ENCODE assay signal across 1 cellular context in the genomic region with DNA sequence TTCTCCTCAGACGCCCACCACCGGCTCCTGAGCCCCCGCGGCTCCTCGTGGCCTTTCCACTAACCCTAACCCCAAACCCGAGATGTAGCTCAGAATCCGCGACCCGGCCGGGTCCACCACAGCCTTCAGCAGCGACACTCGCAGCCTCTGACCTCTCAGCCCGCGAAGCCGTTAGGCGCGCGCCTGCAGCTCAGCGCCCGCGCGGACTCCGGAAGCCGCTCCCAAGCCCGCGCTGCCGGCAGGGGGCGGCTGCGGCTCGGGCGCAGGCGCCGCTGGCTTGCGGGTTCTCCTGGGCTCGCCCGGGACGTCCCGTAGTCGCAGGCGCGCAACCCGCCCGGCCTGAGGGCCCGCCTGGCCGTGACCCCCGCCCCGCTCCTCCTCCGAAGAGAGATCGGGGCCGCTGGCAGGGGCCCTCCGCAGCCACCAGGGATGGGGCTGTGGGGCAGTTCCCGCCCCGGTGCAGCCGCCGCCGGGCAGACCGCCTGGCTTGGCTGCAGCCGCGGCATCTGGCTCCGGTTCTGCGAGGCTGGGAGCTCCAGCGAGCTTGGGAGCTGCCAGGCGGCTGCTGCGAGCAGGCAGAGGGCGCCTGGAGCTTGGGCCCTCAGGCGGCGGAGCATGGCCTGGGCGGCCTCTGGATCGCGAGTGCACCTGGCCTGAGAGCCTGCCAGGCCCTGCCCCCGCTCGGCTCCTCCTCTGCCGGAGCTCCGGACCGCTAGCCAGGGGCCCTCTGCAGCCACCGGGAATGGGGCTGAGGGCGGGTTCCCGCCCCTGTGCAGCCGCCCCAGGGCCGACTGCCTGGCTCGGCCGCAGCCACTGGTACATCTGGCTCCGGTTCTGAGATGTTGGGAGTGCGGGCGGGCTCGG.
TF ChIP-seq lines count a peak whose summit lies in the region.

No MANE protein-coding gene starts in this region.

TF ChIP-seq in K562, 482 proteins besides CTCF, POLR2A, EP300 and RAD21 (continued from another document and continues in another):
- TF ChIP-seq, protein P1, sequence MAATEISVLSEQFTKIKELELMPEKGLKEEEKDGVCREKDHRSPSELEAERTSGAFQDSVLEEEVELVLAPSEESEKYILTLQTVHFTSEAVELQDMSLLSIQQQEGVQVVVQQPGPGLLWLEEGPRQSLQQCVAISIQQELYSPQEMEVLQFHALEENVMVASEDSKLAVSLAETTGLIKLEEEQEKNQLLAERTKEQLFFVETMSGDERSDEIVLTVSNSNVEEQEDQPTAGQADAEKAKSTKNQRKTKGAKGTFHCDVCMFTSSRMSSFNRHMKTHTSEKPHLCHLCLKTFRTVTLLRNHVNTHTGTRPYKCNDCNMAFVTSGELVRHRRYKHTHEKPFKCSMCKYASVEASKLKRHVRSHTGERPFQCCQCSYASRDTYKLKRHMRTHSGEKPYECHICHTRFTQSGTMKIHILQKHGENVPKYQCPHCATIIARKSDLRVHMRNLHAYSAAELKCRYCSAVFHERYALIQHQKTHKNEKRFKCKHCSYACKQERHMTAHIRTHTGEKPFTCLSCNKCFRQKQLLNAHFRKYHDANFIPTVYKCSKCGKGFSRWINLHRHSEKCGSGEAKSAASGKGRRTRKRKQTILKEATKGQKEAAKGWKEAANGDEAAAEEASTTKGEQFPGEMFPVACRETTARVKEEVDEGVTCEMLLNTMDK (IDR thresholded peaks at IDR 0.05; ENCODE audit: borderline replicate concordance, insufficient read depth, low read depth, low read length, poor library complexity, severe bottlenecking): peak; percentile 95
- TF ChIP-seq, protein P2, sequence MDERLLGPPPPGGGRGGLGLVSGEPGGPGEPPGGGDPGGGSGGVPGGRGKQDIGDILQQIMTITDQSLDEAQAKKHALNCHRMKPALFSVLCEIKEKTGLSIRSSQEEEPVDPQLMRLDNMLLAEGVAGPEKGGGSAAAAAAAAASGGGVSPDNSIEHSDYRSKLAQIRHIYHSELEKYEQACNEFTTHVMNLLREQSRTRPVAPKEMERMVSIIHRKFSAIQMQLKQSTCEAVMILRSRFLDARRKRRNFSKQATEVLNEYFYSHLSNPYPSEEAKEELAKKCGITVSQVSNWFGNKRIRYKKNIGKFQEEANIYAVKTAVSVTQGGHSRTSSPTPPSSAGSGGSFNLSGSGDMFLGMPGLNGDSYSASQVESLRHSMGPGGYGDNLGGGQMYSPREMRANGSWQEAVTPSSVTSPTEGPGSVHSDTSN (CRISPR knock-in tag; IDR thresholded peaks at IDR 0.05; ENCODE audit: low read depth): no peak
- TF ChIP-seq, protein P2 (tag; conservative IDR thresholded peaks at IDR 0.05; ENCODE audit: low read depth): no peak
- TF ChIP-seq, protein P3, sequence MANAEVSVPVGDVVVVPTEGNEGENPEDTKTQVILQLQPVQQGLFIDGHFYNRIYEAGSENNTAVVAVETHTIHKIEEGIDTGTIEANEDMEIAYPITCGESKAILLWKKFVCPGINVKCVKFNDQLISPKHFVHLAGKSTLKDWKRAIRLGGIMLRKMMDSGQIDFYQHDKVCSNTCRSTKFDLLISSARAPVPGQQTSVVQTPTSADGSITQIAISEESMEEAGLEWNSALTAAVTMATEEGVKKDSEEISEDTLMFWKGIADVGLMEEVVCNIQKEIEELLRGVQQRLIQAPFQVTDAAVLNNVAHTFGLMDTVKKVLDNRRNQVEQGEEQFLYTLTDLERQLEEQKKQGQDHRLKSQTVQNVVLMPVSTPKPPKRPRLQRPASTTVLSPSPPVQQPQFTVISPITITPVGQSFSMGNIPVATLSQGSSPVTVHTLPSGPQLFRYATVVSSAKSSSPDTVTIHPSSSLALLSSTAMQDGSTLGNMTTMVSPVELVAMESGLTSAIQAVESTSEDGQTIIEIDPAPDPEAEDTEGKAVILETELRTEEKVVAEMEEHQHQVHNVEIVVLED (CRISPR knock-in tag; IDR thresholded peaks at IDR 0.05): 0 out of 2 replicates have a peak, but pooled peaks have one; percentile 43
- TF ChIP-seq RHOXF2B (CRISPR knock-in tag; conservative IDR thresholded peaks at IDR 0.05) (no peak), SUPT5H (IDR thresholded peaks at IDR 0.05) (peak; percentile 90), U2AF1 (optimal IDR thresholded peaks at IDR 0.05; ENCODE audit: low read depth, low read length) (peak; percentile 86), ARID1B (IDR thresholded peaks at IDR 0.05) (no peak), RBM39 (optimal IDR thresholded peaks at IDR 0.05; ENCODE audit: low read depth, low read length) (no peak), FOXJ3 (CRISPR knock-in tag; IDR thresholded peaks at IDR 0.05) (no peak), ZNF584 (CRISPR knock-in tag; IDR thresholded peaks at IDR 0.05; ENCODE audit: low read depth) (no peak), TAF9B (IDR thresholded peaks at IDR 0.05; ENCODE audit: partially characterized antibody) (no peak), ZNF282 (CRISPR knock-in tag; IDR thresholded peaks at IDR 0.05) (0 out of 2 replicates have a peak, but pooled peaks have one; percentile 67), GABPB2 (CRISPR knock-in tag; conservative IDR thresholded peaks at IDR 0.05) (no peak), ZNF507 (tag; conservative IDR thresholded peaks at IDR 0.05) (no peak), ZSCAN32 (CRISPR knock-in tag; IDR thresholded peaks at IDR 0.05) (peak; percentile 11; the same call in 1 of the 2 replicates), ZNF311 (CRISPR knock-in tag; IDR thresholded peaks at IDR 0.05) (0 out of 2 replicates have a peak, but pooled peaks have one; percentile 51)
- TF ChIP-seq, protein P4, sequence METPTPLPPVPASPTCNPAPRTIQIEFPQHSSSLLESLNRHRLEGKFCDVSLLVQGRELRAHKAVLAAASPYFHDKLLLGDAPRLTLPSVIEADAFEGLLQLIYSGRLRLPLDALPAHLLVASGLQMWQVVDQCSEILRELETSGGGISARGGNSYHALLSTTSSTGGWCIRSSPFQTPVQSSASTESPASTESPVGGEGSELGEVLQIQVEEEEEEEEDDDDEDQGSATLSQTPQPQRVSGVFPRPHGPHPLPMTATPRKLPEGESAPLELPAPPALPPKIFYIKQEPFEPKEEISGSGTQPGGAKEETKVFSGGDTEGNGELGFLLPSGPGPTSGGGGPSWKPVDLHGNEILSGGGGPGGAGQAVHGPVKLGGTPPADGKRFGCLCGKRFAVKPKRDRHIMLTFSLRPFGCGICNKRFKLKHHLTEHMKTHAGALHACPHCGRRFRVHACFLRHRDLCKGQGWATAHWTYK (CRISPR knock-in tag; IDR thresholded peaks at IDR 0.05): no peak; the same call in none of the 2 replicates
- TF ChIP-seq, protein P5, sequence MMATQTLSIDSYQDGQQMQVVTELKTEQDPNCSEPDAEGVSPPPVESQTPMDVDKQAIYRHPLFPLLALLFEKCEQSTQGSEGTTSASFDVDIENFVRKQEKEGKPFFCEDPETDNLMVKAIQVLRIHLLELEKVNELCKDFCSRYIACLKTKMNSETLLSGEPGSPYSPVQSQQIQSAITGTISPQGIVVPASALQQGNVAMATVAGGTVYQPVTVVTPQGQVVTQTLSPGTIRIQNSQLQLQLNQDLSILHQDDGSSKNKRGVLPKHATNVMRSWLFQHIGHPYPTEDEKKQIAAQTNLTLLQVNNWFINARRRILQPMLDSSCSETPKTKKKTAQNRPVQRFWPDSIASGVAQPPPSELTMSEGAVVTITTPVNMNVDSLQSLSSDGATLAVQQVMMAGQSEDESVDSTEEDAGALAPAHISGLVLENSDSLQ (IDR thresholded peaks at IDR 0.05): no peak
- TF ChIP-seq, protein P6, sequence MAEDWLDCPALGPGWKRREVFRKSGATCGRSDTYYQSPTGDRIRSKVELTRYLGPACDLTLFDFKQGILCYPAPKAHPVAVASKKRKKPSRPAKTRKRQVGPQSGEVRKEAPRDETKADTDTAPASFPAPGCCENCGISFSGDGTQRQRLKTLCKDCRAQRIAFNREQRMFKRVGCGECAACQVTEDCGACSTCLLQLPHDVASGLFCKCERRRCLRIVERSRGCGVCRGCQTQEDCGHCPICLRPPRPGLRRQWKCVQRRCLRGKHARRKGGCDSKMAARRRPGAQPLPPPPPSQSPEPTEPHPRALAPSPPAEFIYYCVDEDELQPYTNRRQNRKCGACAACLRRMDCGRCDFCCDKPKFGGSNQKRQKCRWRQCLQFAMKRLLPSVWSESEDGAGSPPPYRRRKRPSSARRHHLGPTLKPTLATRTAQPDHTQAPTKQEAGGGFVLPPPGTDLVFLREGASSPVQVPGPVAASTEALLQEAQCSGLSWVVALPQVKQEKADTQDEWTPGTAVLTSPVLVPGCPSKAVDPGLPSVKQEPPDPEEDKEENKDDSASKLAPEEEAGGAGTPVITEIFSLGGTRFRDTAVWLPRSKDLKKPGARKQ (CRISPR knock-in tag; IDR thresholded peaks at IDR 0.05): no peak
- TF ChIP-seq, protein P7, sequence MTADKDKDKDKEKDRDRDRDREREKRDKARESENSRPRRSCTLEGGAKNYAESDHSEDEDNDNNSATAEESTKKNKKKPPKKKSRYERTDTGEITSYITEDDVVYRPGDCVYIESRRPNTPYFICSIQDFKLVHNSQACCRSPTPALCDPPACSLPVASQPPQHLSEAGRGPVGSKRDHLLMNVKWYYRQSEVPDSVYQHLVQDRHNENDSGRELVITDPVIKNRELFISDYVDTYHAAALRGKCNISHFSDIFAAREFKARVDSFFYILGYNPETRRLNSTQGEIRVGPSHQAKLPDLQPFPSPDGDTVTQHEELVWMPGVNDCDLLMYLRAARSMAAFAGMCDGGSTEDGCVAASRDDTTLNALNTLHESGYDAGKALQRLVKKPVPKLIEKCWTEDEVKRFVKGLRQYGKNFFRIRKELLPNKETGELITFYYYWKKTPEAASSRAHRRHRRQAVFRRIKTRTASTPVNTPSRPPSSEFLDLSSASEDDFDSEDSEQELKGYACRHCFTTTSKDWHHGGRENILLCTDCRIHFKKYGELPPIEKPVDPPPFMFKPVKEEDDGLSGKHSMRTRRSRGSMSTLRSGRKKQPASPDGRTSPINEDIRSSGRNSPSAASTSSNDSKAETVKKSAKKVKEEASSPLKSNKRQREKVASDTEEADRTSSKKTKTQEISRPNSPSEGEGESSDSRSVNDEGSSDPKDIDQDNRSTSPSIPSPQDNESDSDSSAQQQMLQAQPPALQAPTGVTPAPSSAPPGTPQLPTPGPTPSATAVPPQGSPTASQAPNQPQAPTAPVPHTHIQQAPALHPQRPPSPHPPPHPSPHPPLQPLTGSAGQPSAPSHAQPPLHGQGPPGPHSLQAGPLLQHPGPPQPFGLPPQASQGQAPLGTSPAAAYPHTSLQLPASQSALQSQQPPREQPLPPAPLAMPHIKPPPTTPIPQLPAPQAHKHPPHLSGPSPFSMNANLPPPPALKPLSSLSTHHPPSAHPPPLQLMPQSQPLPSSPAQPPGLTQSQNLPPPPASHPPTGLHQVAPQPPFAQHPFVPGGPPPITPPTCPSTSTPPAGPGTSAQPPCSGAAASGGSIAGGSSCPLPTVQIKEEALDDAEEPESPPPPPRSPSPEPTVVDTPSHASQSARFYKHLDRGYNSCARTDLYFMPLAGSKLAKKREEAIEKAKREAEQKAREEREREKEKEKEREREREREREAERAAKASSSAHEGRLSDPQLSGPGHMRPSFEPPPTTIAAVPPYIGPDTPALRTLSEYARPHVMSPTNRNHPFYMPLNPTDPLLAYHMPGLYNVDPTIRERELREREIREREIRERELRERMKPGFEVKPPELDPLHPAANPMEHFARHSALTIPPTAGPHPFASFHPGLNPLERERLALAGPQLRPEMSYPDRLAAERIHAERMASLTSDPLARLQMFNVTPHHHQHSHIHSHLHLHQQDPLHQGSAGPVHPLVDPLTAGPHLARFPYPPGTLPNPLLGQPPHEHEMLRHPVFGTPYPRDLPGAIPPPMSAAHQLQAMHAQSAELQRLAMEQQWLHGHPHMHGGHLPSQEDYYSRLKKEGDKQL (CRISPR knock-in tag; IDR thresholded peaks at IDR 0.05; ENCODE audit: borderline replicate concordance): 0 out of 2 replicates have a peak, but pooled peaks have one; percentile 49
- TF ChIP-seq, protein P8, sequence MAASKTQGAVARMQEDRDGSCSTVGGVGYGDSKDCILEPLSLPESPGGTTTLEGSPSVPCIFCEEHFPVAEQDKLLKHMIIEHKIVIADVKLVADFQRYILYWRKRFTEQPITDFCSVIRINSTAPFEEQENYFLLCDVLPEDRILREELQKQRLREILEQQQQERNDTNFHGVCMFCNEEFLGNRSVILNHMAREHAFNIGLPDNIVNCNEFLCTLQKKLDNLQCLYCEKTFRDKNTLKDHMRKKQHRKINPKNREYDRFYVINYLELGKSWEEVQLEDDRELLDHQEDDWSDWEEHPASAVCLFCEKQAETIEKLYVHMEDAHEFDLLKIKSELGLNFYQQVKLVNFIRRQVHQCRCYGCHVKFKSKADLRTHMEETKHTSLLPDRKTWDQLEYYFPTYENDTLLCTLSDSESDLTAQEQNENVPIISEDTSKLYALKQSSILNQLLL (CRISPR knock-in tag; IDR thresholded peaks at IDR 0.05; ENCODE audit: borderline replicate concordance): no peak
- TF ChIP-seq, protein P9, sequence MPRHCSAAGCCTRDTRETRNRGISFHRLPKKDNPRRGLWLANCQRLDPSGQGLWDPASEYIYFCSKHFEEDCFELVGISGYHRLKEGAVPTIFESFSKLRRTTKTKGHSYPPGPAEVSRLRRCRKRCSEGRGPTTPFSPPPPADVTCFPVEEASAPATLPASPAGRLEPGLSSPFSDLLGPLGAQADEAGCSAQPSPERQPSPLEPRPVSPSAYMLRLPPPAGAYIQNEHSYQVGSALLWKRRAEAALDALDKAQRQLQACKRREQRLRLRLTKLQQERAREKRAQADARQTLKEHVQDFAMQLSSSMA (CRISPR knock-in tag; IDR thresholded peaks at IDR 0.05): no peak; the same call in 1 of the 2 replicates
- TF ChIP-seq, protein P10, sequence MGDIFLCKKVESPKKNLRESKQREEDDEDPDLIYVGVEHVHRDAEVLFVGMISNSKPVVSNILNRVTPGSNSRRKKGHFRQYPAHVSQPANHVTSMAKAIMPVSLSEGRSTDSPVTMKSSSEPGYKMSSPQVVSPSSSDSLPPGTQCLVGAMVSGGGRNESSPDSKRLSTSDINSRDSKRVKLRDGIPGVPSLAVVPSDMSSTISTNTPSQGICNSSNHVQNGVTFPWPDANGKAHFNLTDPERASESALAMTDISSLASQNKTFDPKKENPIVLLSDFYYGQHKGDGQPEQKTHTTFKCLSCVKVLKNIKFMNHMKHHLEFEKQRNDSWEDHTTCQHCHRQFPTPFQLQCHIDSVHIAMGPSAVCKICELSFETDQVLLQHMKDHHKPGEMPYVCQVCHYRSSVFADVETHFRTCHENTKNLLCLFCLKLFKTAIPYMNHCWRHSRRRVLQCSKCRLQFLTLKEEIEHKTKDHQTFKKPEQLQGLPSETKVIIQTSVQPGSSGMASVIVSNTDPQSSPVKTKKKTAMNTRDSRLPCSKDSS (IDR thresholded peaks at IDR 0.05; ENCODE audit: low read depth, partially characterized antibody): no peak
- TF ChIP-seq, protein P11, sequence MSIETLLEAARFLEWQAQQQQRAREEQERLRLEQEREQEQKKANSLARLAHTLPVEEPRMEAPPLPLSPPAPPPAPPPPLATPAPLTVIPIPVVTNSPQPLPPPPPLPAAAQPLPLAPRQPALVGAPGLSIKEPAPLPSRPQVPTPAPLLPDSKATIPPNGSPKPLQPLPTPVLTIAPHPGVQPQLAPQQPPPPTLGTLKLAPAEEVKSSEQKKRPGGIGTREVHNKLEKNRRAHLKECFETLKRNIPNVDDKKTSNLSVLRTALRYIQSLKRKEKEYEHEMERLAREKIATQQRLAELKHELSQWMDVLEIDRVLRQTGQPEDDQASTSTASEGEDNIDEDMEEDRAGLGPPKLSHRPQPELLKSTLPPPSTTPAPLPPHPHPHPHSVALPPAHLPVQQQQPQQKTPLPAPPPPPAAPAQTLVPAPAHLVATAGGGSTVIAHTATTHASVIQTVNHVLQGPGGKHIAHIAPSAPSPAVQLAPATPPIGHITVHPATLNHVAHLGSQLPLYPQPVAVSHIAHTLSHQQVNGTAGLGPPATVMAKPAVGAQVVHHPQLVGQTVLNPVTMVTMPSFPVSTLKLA (conservative IDR thresholded peaks at IDR 0.05): peak in 1 of 2 experiments; percentile 54; a peak in 2 of 4 replicates
